ENCODE assay signal across 20 cellular contexts in the genomic region with DNA sequence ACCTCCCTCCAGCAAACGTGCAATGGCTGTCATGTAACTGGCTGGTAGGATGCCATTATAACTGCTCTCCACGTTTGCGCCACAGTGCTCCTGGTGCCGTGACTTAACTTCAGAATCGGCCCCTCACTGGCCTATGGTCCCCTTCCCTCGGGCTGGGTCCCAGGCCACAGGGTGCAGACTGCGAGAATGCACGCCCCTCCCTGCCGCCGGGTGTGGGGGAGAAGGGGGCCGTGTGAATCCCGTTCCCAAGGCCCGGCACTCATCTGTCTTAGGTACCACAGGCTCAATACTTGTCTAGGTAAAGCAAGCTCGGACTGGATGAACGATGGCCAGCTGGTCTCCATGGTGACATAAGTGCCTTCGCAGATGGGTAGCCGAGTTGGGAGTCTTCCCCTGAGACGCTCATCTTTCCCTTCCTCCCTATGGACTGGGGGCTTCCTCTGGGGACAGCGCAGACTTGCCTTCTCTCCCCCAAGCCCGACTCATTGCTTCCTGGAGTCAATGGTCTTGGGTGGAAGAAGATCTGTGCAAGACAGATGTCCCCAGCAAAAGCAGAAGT.
"Had no signal": no experiment of that assay in that cellular context is flagged by ENCODE, and none has a peak within 500 bp of the region (broad histone marks: within the 10 kb centered on the region; RNA-seq: fewer than 3 reads in every experiment).

No MANE protein-coding gene starts in this region.

- H3K36me3 ChIP-seq: right lobe of liver had no signal

- H3K4me2 ChIP-seq: hepatocyte, smooth muscle cell had no signal

- ATAC-seq: activated CD8-positive, alpha-beta T cell treated with anti-CD3 and anti-CD28 coated beads, Interleukin-2, amount 10 ng/mL, durations not matched to agents 7 days and 5 days; esophagus mucosa; psoas muscle; right lobe of liver; stimulated activated naive CD8-positive, alpha-beta T cell treated with anti-CD3 and anti-CD28 coated beads, Interleukin-15, Interleukin-2, amounts not matched to agents 100 U/mL and 50 U/mL, for 24 hours; WTC11 had no signal

- H3K4me1 ChIP-seq: right lobe of liver had no signal

- H3K36me3 Mint-ChIP-seq: activated naive CD8-positive, alpha-beta T cell; mesothelial cell of epicardium; WTC11 had no signal

- H3K4me3 ChIP-seq: coronary artery, hepatocyte, lung, psoas muscle, right lobe of liver, smooth muscle cell, transverse colon had no signal

- H3K27ac Mint-ChIP-seq: activated CD8-positive, alpha-beta T cell treated with anti-CD3 and anti-CD28 coated beads, Interleukin-2, amount 10 ng/mL, durations not matched to agents 7 days and 5 days; activated naive CD8-positive, alpha-beta T cell; mesothelial cell of epicardium; WTC11 had no signal

- H3K4me3 Mint-ChIP-seq: activated CD8-positive, alpha-beta T cell treated with anti-CD3 and anti-CD28 coated beads, Interleukin-2, amount 10 ng/mL, durations not matched to agents 7 days and 5 days; activated naive CD8-positive, alpha-beta T cell; mesothelial cell of epicardium; WTC11 had no signal

- H3K27ac ChIP-seq: coronary artery, hepatocyte, psoas muscle, right lobe of liver, transverse colon had no signal

- H3K9me3 ChIP-seq: psoas muscle, right lobe of liver, transverse colon had no signal

- H3K27me3 Mint-ChIP-seq: activated naive CD8-positive, alpha-beta T cell had no signal

- H3K9me3 Mint-ChIP-seq: mesothelial cell of epicardium, WTC11 had no signal

- DNase-seq: activated CD4-positive, alpha-beta T cell treated with anti-CD3 and anti-CD28 coated beads for 48 hours; activated CD8-positive, alpha-beta memory T cell treated with anti-CD3 and anti-CD28 coated beads, Interleukin-2, amount 50 U/mL, for 4 hours; activated CD8-positive, alpha-beta T cell treated with anti-CD3 and anti-CD28 coated beads, Interleukin-2, amount 10 ng/mL, durations not matched to agents 7 days and 5 days; activated gamma-delta T cell treated with Interleukin-2 at 50 U/mL for 16 hours; amniotic stem cell; caudate nucleus; islet precursor cell; psoas muscle; right lobe of liver; stimulated activated CD4-positive, alpha-beta T cell treated with anti-CD3 and anti-CD28 coated beads, Interleukin-4, amount 100 ng/mL, for 4 hours; stimulated activated naive CD8-positive, alpha-beta T cell treated with anti-CD3 and anti-CD28 coated beads, Interleukin-15, Interleukin-2, amounts not matched to agents 100 U/mL and 50 U/mL, for 24 hours; transverse colon had no signal

- H3K27me3 ChIP-seq: hepatocyte, right lobe of liver, transverse colon had no signal
